Comparison of ENCODE assay signal across 22 cellular contexts in genomic region chr6:103677290-103677689, GRCh38.
"Had no signal": no experiment of that assay in that cellular context is flagged by ENCODE, and none has a peak within 500 bp of the region (broad histone marks: within the 10 kb centered on the region; RNA-seq: fewer than 3 reads in every experiment).

No MANE protein-coding gene starts in this region.

- ATAC-seq: effector memory CD8-positive, alpha-beta T cell; esophagus mucosa; gastrocnemius medialis; heart right ventricle; left colon; left lobe of liver had no signal

- H3K4me3 Mint-ChIP-seq: dendritic cell treated with granulocyte-macrophage colony-stimulating factor and Interleukin-4, amounts not matched to agents 40 ng/mL and 50 ng/mL, for 4 days; effector memory CD8-positive, alpha-beta T cell; endodermal cell; memory B cell had no signal

- H3K27ac Mint-ChIP-seq: dendritic cell treated with granulocyte-macrophage colony-stimulating factor and Interleukin-4, amounts not matched to agents 40 ng/mL and 50 ng/mL, for 4 days; effector memory CD8-positive, alpha-beta T cell; endodermal cell; memory B cell had no signal

- DNase-seq: colonic mucosa; cortex of kidney; effector CD8-positive, alpha-beta T cell; effector memory CD8-positive, alpha-beta T cell; endodermal cell; erythroblast; esophagus squamous epithelium; foreskin fibroblast; foreskin melanocyte; gastrocnemius medialis; glutamatergic neuron; heart right ventricle; hippocampal formation; left colon; left ventricle myocardium inferior; mammary epithelial cell; mesendoderm; midbrain had no signal

- H3K36me3 Mint-ChIP-seq: memory B cell had no signal

- H3K4me1 Mint-ChIP-seq: endodermal cell had no signal

- H3K9me3 Mint-ChIP-seq: dendritic cell treated with granulocyte-macrophage colony-stimulating factor and Interleukin-4, amounts not matched to agents 40 ng/mL and 50 ng/mL, for 4 days had no signal
